Comparison of ENCODE assay signal across 22 cellular contexts in the genomic region with DNA sequence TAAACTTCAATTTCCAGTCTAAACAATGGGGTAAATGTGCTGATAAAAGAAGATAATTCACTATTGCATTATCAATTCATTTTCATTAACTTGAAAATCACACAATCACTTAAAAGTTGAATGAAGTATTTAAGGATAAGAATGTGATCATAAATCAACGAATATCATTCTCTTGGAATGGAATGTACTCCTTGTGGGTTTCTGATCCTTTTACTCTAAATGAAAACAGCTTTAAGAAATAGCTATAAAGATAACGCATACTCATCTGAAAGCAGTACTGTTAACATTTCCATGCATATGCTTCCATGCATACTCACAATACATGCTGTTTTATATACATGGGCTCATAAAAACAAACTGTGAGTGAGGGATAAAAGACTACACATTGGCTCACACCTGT.
DNase-seq lines count a peak whose midpoint lies in the region; ATAC-seq and TF ChIP-seq lines count a peak whose summit lies in the region.
"Had no signal": no experiment of that assay in that cellular context is flagged by ENCODE, and none has a peak within 500 bp of the region (broad histone marks: within the 10 kb centered on the region; RNA-seq: fewer than 3 reads in every experiment).

No MANE protein-coding gene starts in this region.

- H2AFZ ChIP-seq in smooth muscle cell (ENCODE audit: low read depth): no peak overlapping the region

- WGBS in smooth muscle cell (ENCODE audit: low lambda C conversion rate): 23% methylated on average over 2 of the region's 2 CpGs
- WGBS in endodermal cell (ENCODE audit: insufficient coverage in 1 of 2, insufficient read length in 1 of 2), 2 experiments: 92 to 100% methylated on average over 1 to 2 of the region's 2 CpGs

- CTCF ChIA-PET in HEK293T (lab: Yijun Ruan, JAX): interaction anchor here (1.3 to 2.3 kb wide), 2 partner anchors 9 to 12 kb away, joined by 3 to 5 read pairs; no protein-coding TSS in a partner anchor

- H3K79me2 ChIP-seq in smooth muscle cell (ENCODE audit: low read depth): no peaks in the 10 kb centered on the region

- no peak overlapping the region for H3K9ac ChIP-seq in smooth muscle cell (ENCODE audit: low read depth)
- H3K9ac ChIP-seq in endodermal cell (ENCODE audit: extremely low read depth, low read length, poor library complexity, severe bottlenecking): no peak overlapping the region
- H3K9ac ChIP-seq: BLaER1 treated with 17β-estradiol and CSF1 and Interleukin-3, amounts not matched to agents 10 nM and 100 nM had no signal

- ATAC-seq in HG03439 (IDR thresholded peaks at IDR 0.05; ENCODE audit: unreplicated experiment): no peak
- ATAC-seq: PC-3 had no signal

- H3K27me3 Mint-ChIP-seq in endodermal cell (ENCODE audit: insufficient read depth): no peaks in the 10 kb centered on the region
- H3K27me3 Mint-ChIP-seq: CD4-positive, alpha-beta memory T cell had no signal

- peaks cover under 1% of the 10 kb centered on the region for H3F3A ChIP-seq in smooth muscle cell (ENCODE audit: low read depth)

- peaks cover 2% of the 10 kb centered on the region for H3K4me1 Mint-ChIP-seq in endodermal cell

- H3K9me3 ChIP-seq in smooth muscle cell (replicated peaks; ENCODE audit: low read depth) (no peaks in the 10 kb centered on the region), endodermal cell (ENCODE audit: control insufficient read depth, low read length) (no peaks in the 10 kb centered on the region), WERI-Rb-1 (ENCODE audit: severe bottlenecking) (no peaks in the 10 kb centered on the region)
- H3K9me3 ChIP-seq: BLaER1 treated with 17β-estradiol and CSF1 and Interleukin-3, amounts not matched to agents 10 nM and 100 nM; Caco-2 had no signal

- H3K4me1 ChIP-seq in smooth muscle cell (ENCODE audit: low read depth) (peaks cover 3% of the 10 kb centered on the region), endodermal cell (ENCODE audit: control insufficient read depth, insufficient read depth, low read length) (no peaks in the 10 kb centered on the region)
- H3K4me1 ChIP-seq: BLaER1 treated with 17β-estradiol and CSF1 and Interleukin-3, amounts not matched to agents 10 nM and 100 nM had no signal

- peak overlapping the region; percentile 5 for H3K4me2 ChIP-seq in smooth muscle cell
- H3K4me2 ChIP-seq: BLaER1 treated with 17β-estradiol and CSF1 and Interleukin-3, amounts not matched to agents 10 nM and 100 nM had no signal

- H4K20me1 ChIP-seq in smooth muscle cell (ENCODE audit: low read depth): no peaks in the 10 kb centered on the region
- H4K20me1 ChIP-seq: BLaER1 treated with 17β-estradiol and CSF1 and Interleukin-3, amounts not matched to agents 10 nM and 100 nM had no signal

- H3K27ac ChIP-seq in smooth muscle cell (ENCODE audit: low read depth) (peak overlapping the region; percentile 7), endodermal cell (ENCODE audit: low read depth, low read length) (no peak overlapping the region), WERI-Rb-1 (no peak overlapping the region)
- H3K27ac ChIP-seq: BLaER1 treated with 17β-estradiol and CSF1 and Interleukin-3, amounts not matched to agents 10 nM and 100 nM had no signal

- H3K4me3 Mint-ChIP-seq in endodermal cell: no peak overlapping the region
- H3K4me3 Mint-ChIP-seq: CD4-positive, alpha-beta memory T cell had no signal

- H3K27me3 ChIP-seq in smooth muscle cell (ENCODE audit: low read depth) (no peaks in the 10 kb centered on the region), endodermal cell (ENCODE audit: control insufficient read depth, insufficient read depth, low read length, poor library complexity, severe bottlenecking) (no peaks in the 10 kb centered on the region), WERI-Rb-1 (ENCODE audit: insufficient read depth, low read depth, severe bottlenecking) (no peaks in the 10 kb centered on the region)
- H3K27me3 ChIP-seq: BLaER1 treated with 17β-estradiol and CSF1 and Interleukin-3, amounts not matched to agents 10 nM and 100 nM had no signal

- H3K36me3 ChIP-seq in smooth muscle cell (ENCODE audit: low read depth) (no peaks in the 10 kb centered on the region), endodermal cell (ENCODE audit: control insufficient read depth, insufficient read depth, low read length) (peaks cover 7% of the 10 kb centered on the region), WERI-Rb-1 (no peaks in the 10 kb centered on the region)

- no peak overlapping the region for H3K27ac Mint-ChIP-seq in endodermal cell
- H3K27ac Mint-ChIP-seq: CD4-positive, alpha-beta memory T cell had no signal

- H3K9me3 Mint-ChIP-seq in endodermal cell: no peaks in the 10 kb centered on the region

- peak; percentile 14 for DNase-seq in AG09309 (ENCODE audit: low read depth)
- peak; percentile 65 for DNase-seq in HEK293T (ENCODE audit: extremely low spot score)
- peak; percentile 38 for DNase-seq in fibroblast of peridontal ligament (ENCODE audit: extremely low read depth)
- DNase-seq in smooth muscle cell (lab: John Stamatoyannopoulos, UW; ENCODE audit: unreplicated experiment): no peak
- no peak for DNase-seq in endodermal cell
- no peak for DNase-seq in WERI-Rb-1
- DNase-seq: Caco-2; CD4-positive, alpha-beta memory T cell; DMS 273 treated with DMSO at 0.1 percent for 48 hours; DMS79 treated with DMSO at 0.1 percent for 48 hours; GOT3; HCEC 1CT; Karpas-422; MV-4-11; NCI-H1105 treated with DMSO at 0.1 percent for 48 hours; NCI-H2081; NCI-H2171; NCI-H524 treated with DMSO at 0.1 percent for 48 hours; PC-3; Right ventricle myocardium superior had no signal

- H3K4me3 ChIP-seq in AG09309 (ENCODE audit: control insufficient read depth, low read depth, low read length) (no peak overlapping the region), smooth muscle cell (no peak overlapping the region), endodermal cell (ENCODE audit: low read length) (no peak overlapping the region), WERI-Rb-1 (ENCODE audit: low read depth, low read length) (no peak overlapping the region)
- H3K4me3 ChIP-seq: BLaER1 treated with 17β-estradiol and CSF1 and Interleukin-3, amounts not matched to agents 10 nM and 100 nM had no signal

- H3K36me3 Mint-ChIP-seq in endodermal cell (ENCODE audit: low read depth): peaks cover 15% of the 10 kb centered on the region

- POLR2A ChIA-PET in HEK293T (lab: Yijun Ruan, JAX): no interaction called here

- TF ChIP-seq CTCF in AG09309 (IDR thresholded peaks at IDR 0.05; ENCODE audit: control insufficient read depth, insufficient read depth, low read depth, low read length, missing control alignments) (no peak), smooth muscle cell (IDR thresholded peaks at IDR 0.05; ENCODE audit: borderline replicate concordance, insufficient read depth, poor library complexity, severe bottlenecking) (no peak), endodermal cell (conservative IDR thresholded peaks at IDR 0.05) (no peak), WERI-Rb-1 (IDR thresholded peaks at IDR 0.05; ENCODE audit: low read depth, low read length) (no peak)

TF ChIP-seq in HEK293T, 16 proteins besides CTCF, POLR2A, EP300 and RAD21:
- peak; percentile 52; the same call in 1 of the 2 replicates for TF ChIP-seq FOXM1 (IDR thresholded peaks at IDR 0.05; ENCODE audit: borderline replicate concordance)
- no peak for TF ChIP-seq ELF4 (IDR thresholded peaks at IDR 0.05)
- peak; percentile 93 for TF ChIP-seq ARNT (IDR thresholded peaks at IDR 0.05)
- peak; percentile 97 for TF ChIP-seq CTBP1 (IDR thresholded peaks at IDR 0.05; ENCODE audit: borderline replicate concordance)
- peak; percentile 52; the same call in 1 of the 2 replicates for TF ChIP-seq FOXK2 (IDR thresholded peaks at IDR 0.05)
- TF ChIP-seq, protein P1, sequence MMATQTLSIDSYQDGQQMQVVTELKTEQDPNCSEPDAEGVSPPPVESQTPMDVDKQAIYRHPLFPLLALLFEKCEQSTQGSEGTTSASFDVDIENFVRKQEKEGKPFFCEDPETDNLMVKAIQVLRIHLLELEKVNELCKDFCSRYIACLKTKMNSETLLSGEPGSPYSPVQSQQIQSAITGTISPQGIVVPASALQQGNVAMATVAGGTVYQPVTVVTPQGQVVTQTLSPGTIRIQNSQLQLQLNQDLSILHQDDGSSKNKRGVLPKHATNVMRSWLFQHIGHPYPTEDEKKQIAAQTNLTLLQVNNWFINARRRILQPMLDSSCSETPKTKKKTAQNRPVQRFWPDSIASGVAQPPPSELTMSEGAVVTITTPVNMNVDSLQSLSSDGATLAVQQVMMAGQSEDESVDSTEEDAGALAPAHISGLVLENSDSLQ (IDR thresholded peaks at IDR 0.05): peak; percentile 86
TF ChIP-seq in HEK293T: peak in this region for 5.

Comparison
In these comparisons a context has a peak if more than half of its experiments do, and no peak if none do; other contexts are left out.
1. DNase-seq: peak in AG09309 (single experiment), HEK293T (single experiment) and fibroblast of peridontal ligament (single experiment); none in smooth muscle cell (single experiment), endodermal cell (single experiment) and WERI-Rb-1 (single experiment).